7 cellular contexts compared by ENCODE assay signal in genomic region chr4:158418679-158419078, GRCh38.
DNase-seq lines count a peak whose midpoint lies in the region; ATAC-seq and TF ChIP-seq lines count a peak whose summit lies in the region.
"Not testable (repeated sequence)": the region's sequence is repeated elsewhere in the genome, so short reads cannot be mapped to it uniquely, and the experiment has no call there.

No MANE protein-coding gene starts in this region.

- not testable (repeated sequence) for H3K79me2 ChIP-seq in DOHH2 (ENCODE audit: control insufficient read depth, low read length); Loucy (ENCODE audit: insufficient read depth, low read length); OCI-LY7 (ENCODE audit: insufficient read depth, low read depth, low read length)

- intact Hi-C loops in OCI-LY7 (cut with micrococcal nuclease; ENCODE audit: unreplicated experiment), result not testable (repeated sequence)

- H3K36me3 ChIP-seq in DOHH2 (ENCODE audit: control insufficient read depth, low read length); Loucy (ENCODE audit: insufficient read depth, low read length); OCI-LY7 (ENCODE audit: insufficient read depth, low read length); endodermal cell (ENCODE audit: control insufficient read depth, insufficient read depth, low read length): not testable (repeated sequence)

- not testable (repeated sequence) for H3K4me1 Mint-ChIP-seq in WTC11, endodermal cell

- peak; percentile 29 for TF ChIP-seq CTCF in DOHH2 (IDR thresholded peaks at IDR 0.05; ENCODE audit: low read depth, low read length, poor library complexity, severe bottlenecking)
- TF ChIP-seq CTCF in GM12875 (IDR thresholded peaks at IDR 0.05; ENCODE audit: borderline replicate concordance, insufficient read depth, low read depth, low read length), result 0 out of 2 replicates have a peak, but pooled peaks have one; percentile 18
- TF ChIP-seq CTCF in Loucy (conservative IDR thresholded peaks at IDR 0.05; ENCODE audit: low read length), result 0 out of 2 replicates have a peak, but pooled peaks have one; percentile 21
- peak; percentile 47 for TF ChIP-seq CTCF in OCI-LY7 (conservative IDR thresholded peaks at IDR 0.05; ENCODE audit: low read length)
- TF ChIP-seq CTCF in WTC11 (IDR thresholded peaks at IDR 0.05), result 0 out of 2 replicates have a peak, but pooled peaks have one; percentile 18
- peak; percentile 49 for TF ChIP-seq CTCF in endodermal cell (conservative IDR thresholded peaks at IDR 0.05)

- H3K27me3 ChIP-seq in DOHH2 (ENCODE audit: control insufficient read depth, low read length); Loucy (ENCODE audit: insufficient read depth, low read length, poor library complexity, severe bottlenecking); endodermal cell (ENCODE audit: control insufficient read depth, insufficient read depth, low read length, poor library complexity, severe bottlenecking): not testable (repeated sequence)

- not testable (repeated sequence) for H3K4me2 ChIP-seq in DOHH2 (ENCODE audit: low read length); Loucy (ENCODE audit: low read depth, low read length, poor library complexity, severe bottlenecking); OCI-LY7 (ENCODE audit: low read length)

- DNase-seq in OCI-LY7 (ENCODE audit: low spot score), result not testable (repeated sequence)
- DNase-seq in WTC11 (ENCODE audit: low spot score), result peak; percentile 39
- peak; percentile 65 for DNase-seq in endodermal cell
- DNase-seq in stimulated activated CD4-positive, alpha-beta T cell treated with anti-CD3 and anti-CD28 coated beads, Interleukin-15, amount 100 ng/mL, for 24 hours, result peak; percentile 7

- 93% methylated on average over 4 of the region's 4 CpGs; no CpG with 5 or more reads in 1 of the 2 experiments for WGBS in endodermal cell (ENCODE audit: insufficient coverage in 1 of 2, insufficient read length in 1 of 2), 2 experiments

- CTCF ChIA-PET in OCI-LY7 (lab: Charles Lee; ENCODE audit: unreplicated experiment), result not testable (repeated sequence)
- CTCF ChIA-PET in WTC11 (lab: Charles Lee), result interaction anchor here (0.8 to 1.4 kb wide), 3 partner anchors 9 to 163 kb away, joined by 3 to 7 read pairs (median 4); no protein-coding TSS in a partner anchor

- H3K4me3 Mint-ChIP-seq in WTC11, endodermal cell: not testable (repeated sequence)

- H3K9me3 Mint-ChIP-seq in WTC11 (peaks cover 16% of the 10 kb centered on the region), endodermal cell (peaks cover 15% of the 10 kb centered on the region)

- not testable (repeated sequence) for H3K27ac ChIP-seq in DOHH2 (ENCODE audit: low read depth, low read length); OCI-LY7 (ENCODE audit: low read depth, low read length, poor library complexity, severe bottlenecking); endodermal cell (ENCODE audit: low read depth, low read length)

- ATAC-seq in WTC11, result peak; percentile 24; the same call in 1 of the 2 replicates

- H3F3A ChIP-seq in DOHH2 (ENCODE audit: control insufficient read depth, insufficient read depth); Loucy (ENCODE audit: low read depth): not testable (repeated sequence)

- not testable (repeated sequence) for H3K9me3 ChIP-seq in DOHH2 (ENCODE audit: control insufficient read depth, insufficient read depth, low read length); Loucy (ENCODE audit: insufficient read depth, low read depth, low read length); OCI-LY7 (ENCODE audit: low read length)
- peaks cover 10% of the 10 kb centered on the region for H3K9me3 ChIP-seq in endodermal cell (ENCODE audit: control insufficient read depth, low read length)

- H3K4me3 ChIP-seq in DOHH2 (ENCODE audit: low read length); GM12875 (ENCODE audit: low read depth, low read length); Loucy (ENCODE audit: low read length, poor library complexity, severe bottlenecking); OCI-LY7 (ENCODE audit: low read depth, low read length, poor library complexity, severe bottlenecking); endodermal cell (ENCODE audit: low read length): not testable (repeated sequence)

- H3K27me3 Mint-ChIP-seq in WTC11 (ENCODE audit: low read depth), result not testable (repeated sequence)
- H3K27me3 Mint-ChIP-seq in endodermal cell (ENCODE audit: insufficient read depth), result peaks cover 42% of the 10 kb centered on the region

- not testable (repeated sequence) for H3K27ac Mint-ChIP-seq in WTC11, endodermal cell

- not testable (repeated sequence) for H2AFZ ChIP-seq in Loucy (ENCODE audit: low read length); OCI-LY7 (ENCODE audit: low read length)

- not testable (repeated sequence) for BruUV-seq in OCI-LY7 (replicated peaks; lab: Mats Ljungman, UMichigan)

- H3K36me3 Mint-ChIP-seq in WTC11; endodermal cell (ENCODE audit: low read depth): not testable (repeated sequence)

- POLR2A ChIA-PET in OCI-LY7 (lab: Charles Lee), result interaction anchor here (0.6 kb wide), 1 partner anchor 223 kb away, joined by 3 read pairs; no protein-coding TSS in a partner anchor
- POLR2A ChIA-PET in WTC11 (lab: Charles Lee), result not testable (repeated sequence)

- H3K4me1 ChIP-seq in DOHH2 (ENCODE audit: control insufficient read depth, low read length); Loucy (ENCODE audit: insufficient read depth, low read length, poor library complexity, severe bottlenecking); OCI-LY7 (ENCODE audit: insufficient read depth, low read length, poor library complexity, severe bottlenecking); endodermal cell (ENCODE audit: control insufficient read depth, insufficient read depth, low read length): not testable (repeated sequence)

- H3K9ac ChIP-seq in Loucy (ENCODE audit: low read depth, low read length, poor library complexity, severe bottlenecking); endodermal cell (ENCODE audit: extremely low read depth, low read length, poor library complexity, severe bottlenecking): not testable (repeated sequence)

- H3K9me2 ChIP-seq in DOHH2 (replicated peaks; ENCODE audit: control insufficient read depth, low read length); Loucy (replicated peaks; ENCODE audit: low read depth, low read length); OCI-LY7 (ENCODE audit: insufficient read depth, low read length): not testable (repeated sequence)

- H4K20me1 ChIP-seq in DOHH2 (ENCODE audit: control insufficient read depth, insufficient read depth, low read depth, low read length); Loucy (ENCODE audit: insufficient read depth, low read length, poor library complexity, severe bottlenecking); OCI-LY7 (ENCODE audit: insufficient read depth, low read length): not testable (repeated sequence)
